ENCODE assay signal across 24 cellular contexts in genomic region chr16:5196204-5196603, GRCh38.
"Had no signal": no experiment of that assay in that cellular context is flagged by ENCODE, and none has a peak within 500 bp of the region (broad histone marks: within the 10 kb centered on the region; RNA-seq: fewer than 3 reads in every experiment).

No MANE protein-coding gene starts in this region.

- ATAC-seq: effector memory CD8-positive, alpha-beta T cell; heart right ventricle; left cardiac atrium; left lung; naive thymus-derived CD4-positive, alpha-beta T cell; right lobe of liver; stimulated activated effector memory CD8-positive, alpha-beta T cell treated with anti-CD3 and anti-CD28 coated beads, Interleukin-12 subunit alpha, Interleukin-12 subunit beta, amount 100 ng/mL, for 72 hours had no signal

- DNase-seq: cortex of kidney; effector memory CD8-positive, alpha-beta T cell; erythroblast; esophagus squamous epithelium; foreskin melanocyte; glutamatergic neuron; heart right ventricle; hippocampal formation; left cardiac atrium; left lung; mesenchymal stem cell; midbrain; naive thymus-derived CD4-positive, alpha-beta T cell; right lobe of liver; stimulated activated CD4-positive, alpha-beta T cell treated with anti-CD3 and anti-CD28 coated beads, Interleukin-12 subunit alpha, Interleukin-12 subunit beta, amount 100 ng/mL, for 4 hours; stimulated activated CD4-positive, alpha-beta T cell treated with anti-CD3 and anti-CD28 coated beads, Interleukin-2, amount 100 ng/mL, for 24 hours; stimulated activated CD4-positive, alpha-beta T cell treated with anti-CD3 and anti-CD28 coated beads, Interleukin-4, amount 100 ng/mL, for 24 hours; stimulated activated naive CD4-positive, alpha-beta T cell treated with Interleukin-2 at 50 U/mL for 16 hours; substantia nigra; testis; tibial artery had no signal

- FAIRE-seq: endometrium, islet of Langerhans had no signal
